ENCODE assay signal across 22 cellular contexts in genomic region chr7:36904101-36904500, GRCh38.
"Had no signal": no experiment of that assay in that cellular context is flagged by ENCODE, and none has a peak within 500 bp of the region (broad histone marks: within the 10 kb centered on the region; RNA-seq: fewer than 3 reads in every experiment).

No MANE protein-coding gene starts in this region.

- ATAC-seq: esophagus mucosa; gastrocnemius medialis; left ventricle myocardium superior; lower lobe of right lung; natural killer cell; stimulated activated naive CD8-positive, alpha-beta T cell treated with anti-CD3 and anti-CD28 coated beads, Interleukin-15, amount 100 ng/mL, for 72 hours had no signal

- H3K4me3 ChIP-seq: gastrocnemius medialis, lower lobe of right lung, pancreas, suprapubic skin, transverse colon, vagina had no signal

- H3K36me3 ChIP-seq: gastrocnemius medialis, lower lobe of right lung, pancreas, suprapubic skin, transverse colon, vagina had no signal

- H3K27me3 Mint-ChIP-seq: stimulated activated naive CD8-positive, alpha-beta T cell treated with anti-CD3 and anti-CD28 coated beads, Interleukin-15, amount 100 ng/mL, for 72 hours had no signal

- H3K4me1 ChIP-seq: gastrocnemius medialis, lower lobe of right lung, suprapubic skin, transverse colon, vagina had no signal

- H3K27ac ChIP-seq: epithelial cell of prostate, gastrocnemius medialis, lower lobe of right lung, neutrophil, pancreas, suprapubic skin, transverse colon, vagina had no signal

- H3K4me3 Mint-ChIP-seq: natural killer cell; neural crest cell; stimulated activated naive CD8-positive, alpha-beta T cell treated with anti-CD3 and anti-CD28 coated beads, Interleukin-15, amount 100 ng/mL, for 72 hours had no signal

- H3K27me3 ChIP-seq: gastrocnemius medialis, neutrophil, pancreas, suprapubic skin, transverse colon, vagina had no signal

- H3K9me3 ChIP-seq: gastrocnemius medialis, lower lobe of right lung, neutrophil, pancreas, suprapubic skin, transverse colon, vagina had no signal

- DNase-seq: cortex of kidney; foreskin fibroblast; gastrocnemius medialis; head of caudate nucleus; left ventricle myocardium superior; lower lobe of right lung; natural killer cell; retina; small intestine; stimulated activated CD4-positive, alpha-beta T cell treated with anti-CD3 and anti-CD28 coated beads, Interleukin-1b, Interleukin-23, amount 100 ng/mL, for 48 hours; stimulated activated CD4-positive, alpha-beta T cell treated with anti-CD3 and anti-CD28 coated beads, Interleukin-4, amount 100 ng/mL, for 1 hour; stimulated activated CD8-positive, alpha-beta memory T cell treated with anti-CD3 and anti-CD28 coated beads, Interleukin-4, amount 100 ng/mL, for 48 hours; stimulated activated naive CD4-positive, alpha-beta T cell; stimulated activated naive CD8-positive, alpha-beta T cell treated with anti-CD3 and anti-CD28 coated beads, Interleukin-15, amount 100 ng/mL, for 72 hours; transverse colon had no signal

- H3K27ac Mint-ChIP-seq: stimulated activated naive CD8-positive, alpha-beta T cell treated with anti-CD3 and anti-CD28 coated beads, Interleukin-15, amount 100 ng/mL, for 72 hours had no signal

- H3K4me1 Mint-ChIP-seq: stimulated activated naive CD8-positive, alpha-beta T cell treated with anti-CD3 and anti-CD28 coated beads, Interleukin-15, amount 100 ng/mL, for 72 hours had no signal
